9 cellular contexts compared by ENCODE assay signal in genomic region chr19:996051-996838, GRCh38. TPM values are rescaled to one million over a fixed set of nuclear protein-coding genes. Genes with fewer than 3 reads are reported as not detected.
DNase-seq lines count a peak whose midpoint lies in the region; ATAC-seq, FAIRE-seq and TF ChIP-seq lines count a peak whose summit lies in the region.
"Had no signal": no experiment of that assay in that cellular context is flagged by ENCODE, and none has a peak within 500 bp of the region (broad histone marks: within the 10 kb centered on the region; RNA-seq: fewer than 3 reads in every experiment).

No MANE protein-coding gene starts in this region.

- peak overlapping the region; percentile 49 for H3K4me3 Mint-ChIP-seq in activated T-helper 17 cell treated with anti-CD3 and anti-CD28 coated beads, Interleukin-2, amount 50 U/mL, for 72 hours

- no peaks in the 10 kb centered on the region for H3K9me3 ChIP-seq in PC-3 (ENCODE audit: low read length)
- no peaks in the 10 kb centered on the region for H3K9me3 ChIP-seq in iPS DF 6.9 (ENCODE audit: control insufficient read depth, insufficient read depth, low read length)
- H3K9me3 ChIP-seq: neutrophil had no signal

- H3K4me3 ChIP-seq in PC-3 (ENCODE audit: low read length) (peak overlapping the region; percentile 35; the same call in 1 of the 2 replicates), iPS DF 6.9 (ENCODE audit: low read length) (peak overlapping the region; percentile 3; the same call in 1 of the 2 replicates)

- H3K27ac Mint-ChIP-seq in activated T-helper 17 cell treated with anti-CD3 and anti-CD28 coated beads, Interleukin-2, amount 50 U/mL, for 72 hours: no peak overlapping the region

- peak; percentile 59 for FAIRE-seq in GM18507 (lab: Jason Lieb, UNC)

- peaks cover 8% of the 10 kb centered on the region for H3K4me1 ChIP-seq in PC-3 (ENCODE audit: insufficient read depth, low read length)
- H3K4me1 ChIP-seq in iPS DF 6.9 (ENCODE audit: control insufficient read depth, insufficient read depth, low read length): no peaks in the 10 kb centered on the region

- POLR2A ChIA-PET in PC-3 (lab: Charles Lee; ENCODE audit: unreplicated experiment): no interaction called here

- no peaks in the 10 kb centered on the region for H3F3A ChIP-seq in PC-3 (ENCODE audit: low read length, unreplicated experiment)

- peak; percentile 43 for DNase-seq in GM18507 (ENCODE audit: extremely low spot score, insufficient read length, low read depth)
- peak; percentile 19 for DNase-seq in PC-3
- DNase-seq in iPS DF 6.9 (ENCODE audit: low read depth, low spot score): no peak
- peak; percentile 39 for DNase-seq in stimulated activated CD8-positive, alpha-beta memory T cell treated with anti-CD3 and anti-CD28 coated beads, Interleukin-12 subunit alpha, Interleukin-12 subunit beta, amount 100 ng/mL, for 24 hours (ENCODE audit: extremely low read depth)
- DNase-seq in G401 (ENCODE audit: low spot score): no peak
- no peak for DNase-seq in NAMALWA (ENCODE audit: low spot score)

- no CpG with 5 or more reads among the region's 64 CpGs for WGBS in iPS DF 6.9 (ENCODE audit: insufficient coverage, insufficient read length)

- peaks cover 16% of the 10 kb centered on the region for H3K36me3 Mint-ChIP-seq in activated T-helper 17 cell treated with anti-CD3 and anti-CD28 coated beads, Interleukin-2, amount 50 U/mL, for 72 hours (ENCODE audit: low read depth)

- no peaks in the 10 kb centered on the region for H4K20me1 ChIP-seq in PC-3 (ENCODE audit: low read length)

- no peaks in the 10 kb centered on the region; the same call in 1 of the 2 replicates for H3K36me3 ChIP-seq in PC-3 (ENCODE audit: low read depth, low read length)
- H3K36me3 ChIP-seq in iPS DF 6.9 (ENCODE audit: control insufficient read depth, insufficient read depth, low read length): peaks cover 7% of the 10 kb centered on the region; the same call in 1 of the 2 replicates
- H3K36me3 ChIP-seq: neutrophil had no signal

- H3K27me3 ChIP-seq in PC-3 (ENCODE audit: low read length) (no peaks in the 10 kb centered on the region; the same call in 1 of the 2 replicates), iPS DF 6.9 (ENCODE audit: control insufficient read depth, insufficient read depth, low read length) (peaks cover 5% of the 10 kb centered on the region)

- H3K4me1 Mint-ChIP-seq in activated T-helper 17 cell treated with anti-CD3 and anti-CD28 coated beads, Interleukin-2, amount 50 U/mL, for 72 hours: no peaks in the 10 kb centered on the region

- CTCF ChIA-PET in PC-3 (lab: Charles Lee): no interaction called here

- H3K4me2 ChIP-seq in PC-3 (ENCODE audit: low read length): peak overlapping the region; percentile 72

- H3K79me2 ChIP-seq in PC-3 (ENCODE audit: low read length): no peaks in the 10 kb centered on the region

- H3K9me3 Mint-ChIP-seq in activated T-helper 17 cell treated with anti-CD3 and anti-CD28 coated beads, Interleukin-2, amount 50 U/mL, for 72 hours: no peaks in the 10 kb centered on the region

- intact Hi-C loops in PC-3 (cut with micrococcal nuclease): no loop called here

- no TSS peak for BruUV-seq in PC-3 (replicated peaks; lab: Mats Ljungman, UMichigan)

- no peak overlapping the region for H2AFZ ChIP-seq in PC-3 (ENCODE audit: low read length)

- in situ Hi-C loops in G401 (cut with HindIII; ENCODE audit: low sequenced_read_pairs): no loop called here

- ATAC-seq in PC-3 (peak; percentile 20; the same call in 1 of the 2 replicates), HG03039 (IDR thresholded peaks at IDR 0.05; ENCODE audit: unreplicated experiment) (no peak)
- peak; percentile 65 for ATAC-seq in activated T-helper 17 cell treated with anti-CD3 and anti-CD28 coated beads, Interleukin-2, amount 50 U/mL, for 72 hours (replicated peaks)

- no peaks in the 10 kb centered on the region for H3K9me2 ChIP-seq in PC-3 (replicated peaks; ENCODE audit: low read length)

- H3K27ac ChIP-seq in PC-3 (ENCODE audit: low read length) (no peak overlapping the region), iPS DF 6.9 (ENCODE audit: low read length) (no peak overlapping the region)
- H3K27ac ChIP-seq: neutrophil had no signal

- H3K9ac ChIP-seq in PC-3 (ENCODE audit: low read length): no peak overlapping the region

- H3K27me3 Mint-ChIP-seq in activated T-helper 17 cell treated with anti-CD3 and anti-CD28 coated beads, Interleukin-2, amount 50 U/mL, for 72 hours: peaks cover 11% of the 10 kb centered on the region

- TF ChIP-seq CTCF in PC-3 (conservative IDR thresholded peaks at IDR 0.05; ENCODE audit: low read depth, low read length): no peak

RNA-seq across cellular contexts. Expression of gene GRIN3B, which starts 4.0 kb away (rescaled TPM):
- total RNA-seq in PC-3 (2014; rRNA removed): 0.63 and 0.69 TPM in 2 replicates
- total RNA-seq in activated T-helper 17 cell treated with anti-CD3 and anti-CD28 coated beads, Interleukin-2, amount 50 U/mL, for 72 hours: under 1 TPM in 1 of 2 donors, not detected in 1; 0.21 TPM
- 0.74 and 3.5 TPM in 2 replicates for total RNA-seq in G401 (2014; rRNA removed; shearing (Covaris generic))

RNA-seq across cellular contexts. Expression of gene WDR18, which starts 12.1 kb away (rescaled TPM):
- 56.7 and 99.6 TPM in 2 replicates for total RNA-seq in PC-3 (2014; rRNA removed)
- total RNA-seq in activated T-helper 17 cell treated with anti-CD3 and anti-CD28 coated beads, Interleukin-2, amount 50 U/mL, for 72 hours: 10 to 100 TPM; 43.2 to 94.2 TPM
- total RNA-seq in G401 (2014; rRNA removed; shearing (Covaris generic)): 176 and 280 TPM in 2 replicates

RNA-seq across cellular contexts. Expression of gene TMEM259, which starts 24.7 kb away (rescaled TPM):
- total RNA-seq in PC-3 (2014; rRNA removed): 136 and 162 TPM in 2 replicates
- 100 to 1,000 TPM; 101 to 120 TPM for total RNA-seq in activated T-helper 17 cell treated with anti-CD3 and anti-CD28 coated beads, Interleukin-2, amount 50 U/mL, for 72 hours
- total RNA-seq in G401 (2014; rRNA removed; shearing (Covaris generic)): 131 and 142 TPM in 2 replicates

RNA-seq across cellular contexts. Expression of gene RNU6-2, which starts 25.1 kb away (rescaled TPM):
- total RNA-seq in PC-3 (2014; rRNA removed): not detected in 2 replicates
- total RNA-seq in activated T-helper 17 cell treated with anti-CD3 and anti-CD28 coated beads, Interleukin-2, amount 50 U/mL, for 72 hours: not detected
- not detected in 2 replicates for total RNA-seq in G401 (2014; rRNA removed; shearing (Covaris generic))

RNA-seq across cellular contexts. Expression of gene CNN2, which starts 30.2 kb away (rescaled TPM):
- total RNA-seq in PC-3 (2014; rRNA removed): 97.9 and 107 TPM in 2 replicates
- total RNA-seq in activated T-helper 17 cell treated with anti-CD3 and anti-CD28 coated beads, Interleukin-2, amount 50 U/mL, for 72 hours: 100 to 1,000 TPM; 152 to 246 TPM
- 245 and 296 TPM in 2 replicates for total RNA-seq in G401 (2014; rRNA removed; shearing (Covaris generic))

Comparison
In these comparisons a context has a peak if more than half of its experiments do, and no peak if none do; other contexts are left out.
1. DNase-seq: peak in GM18507 (single experiment), PC-3 (single experiment) and stimulated activated CD8-positive, alpha-beta memory T cell treated with anti-CD3 and anti-CD28 coated beads, Interleukin-12 subunit alpha, Interleukin-12 subunit beta, amount 100 ng/mL, for 24 hours (single experiment); none in iPS DF 6.9 (single experiment), G401 (single experiment) and NAMALWA (single experiment).